14 cellular contexts compared by ENCODE assay signal in the genomic region with DNA sequence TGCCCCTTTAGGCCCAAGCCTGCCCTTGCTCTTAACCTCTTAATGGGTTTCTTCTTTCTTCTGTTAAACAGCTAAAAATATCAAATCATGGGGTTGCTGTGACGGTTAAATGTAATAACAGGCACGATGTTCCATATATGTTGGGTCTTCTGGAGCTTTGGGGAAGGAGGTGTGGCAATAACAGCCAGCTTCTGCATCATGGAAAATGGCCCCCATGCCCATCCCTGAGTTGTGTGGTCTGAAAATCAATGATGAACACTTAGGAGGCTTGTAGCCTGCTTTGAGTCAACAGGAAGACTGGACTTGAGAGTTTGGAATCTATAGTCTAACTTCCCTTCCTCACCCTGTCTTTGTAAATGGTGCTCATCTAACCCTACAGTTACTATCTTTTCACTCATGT. TPM values are rescaled to one million over a fixed set of nuclear protein-coding genes. Genes with fewer than 3 reads are reported as not detected.
A peak's percentile ranks its signal among the peaks of the same experiment; 100 is the strongest.
DNase-seq lines count a peak whose midpoint lies in the region; ATAC-seq and TF ChIP-seq lines count a peak whose summit lies in the region.
"Had no signal": no experiment of that assay in that cellular context is flagged by ENCODE, and none has a peak within 500 bp of the region (broad histone marks: within the 10 kb centered on the region; RNA-seq: fewer than 3 reads in every experiment).

No MANE protein-coding gene starts in this region.

- H3K4me3 Mint-ChIP-seq in activated CD4-positive, alpha-beta T cell treated with anti-CD3 and anti-CD28 coated beads, Interleukin-2, amount 10 ng/mL, durations not matched to agents 24 days and 14 days, result peak overlapping the region; percentile 37
- H3K4me3 Mint-ChIP-seq in brain, result peak overlapping the region in 1 of 5 experiments; percentile 39

- no peaks in the 10 kb centered on the region for H3K27me3 Mint-ChIP-seq in activated CD4-positive, alpha-beta T cell treated with anti-CD3 and anti-CD28 coated beads, Interleukin-2, amount 10 ng/mL, durations not matched to agents 24 days and 14 days
- H3K27me3 Mint-ChIP-seq in brain, result no peaks in the 10 kb centered on the region

- H3K9me3 Mint-ChIP-seq in activated CD4-positive, alpha-beta T cell treated with anti-CD3 and anti-CD28 coated beads, Interleukin-2, amount 10 ng/mL, durations not matched to agents 24 days and 14 days, result peaks cover 4% of the 10 kb centered on the region
- no peaks in the 10 kb centered on the region for H3K9me3 Mint-ChIP-seq in brain

- H3K4me1 ChIP-seq in gastrocnemius medialis, result peaks cover 65 to 74% of the 10 kb centered on the region in 2 donors

- peak overlapping the region; percentile 79 to 98 (median 90) for H3K27ac ChIP-seq in gastrocnemius medialis

- H3K27ac Mint-ChIP-seq in activated CD4-positive, alpha-beta T cell treated with anti-CD3 and anti-CD28 coated beads, Interleukin-2, amount 10 ng/mL, durations not matched to agents 24 days and 14 days, result peak overlapping the region; percentile 95
- H3K27ac Mint-ChIP-seq in brain, result peak overlapping the region in 3 of 5 experiments; percentile 68 to 81 (median 72)

- in situ Hi-C loops in gastrocnemius medialis (cut with MboI; ENCODE audit: low sequenced_read_pairs in 4 of 4), result no loop called here

- no peak overlapping the region for H3K4me3 ChIP-seq in gastrocnemius medialis
- H3K4me3 ChIP-seq: esophagus squamous epithelium, tibial nerve had no signal

- H3K9me3 ChIP-seq in gastrocnemius medialis, result no peaks in the 10 kb centered on the region
- H3K9me3 ChIP-seq: esophagus squamous epithelium, tibial nerve had no signal

- intact Hi-C loops in activated CD4-positive, alpha-beta T cell treated with anti-CD3 and anti-CD28 coated beads, Interleukin-2, amount 10 ng/mL, durations not matched to agents 24 days and 14 days (cut with micrococcal nuclease), result no loop called here
- intact Hi-C loops in gastrocnemius medialis (cut with DNase I; ENCODE audit: low total_unique reads), result no loop called here

- TF ChIP-seq CTCF in brain (conservative IDR thresholded peaks at IDR 0.05) (no peak), gastrocnemius medialis (IDR thresholded peaks at IDR 0.05 in 4 of 5, conservative IDR thresholded peaks at IDR 0.05 in 1 of 5) (no peak)

- TF ChIP-seq POLR2A in gastrocnemius medialis (IDR thresholded peaks at IDR 0.05), result no peak

- ATAC-seq in gastrocnemius medialis, result no peak
- ATAC-seq: HCT116, right cardiac atrium had no signal

- H3K27me3 ChIP-seq in gastrocnemius medialis, result no peaks in the 10 kb centered on the region
- H3K27me3 ChIP-seq: esophagus squamous epithelium, tibial nerve had no signal

- peaks cover 93% of the 10 kb centered on the region for H3K4me1 Mint-ChIP-seq in activated CD4-positive, alpha-beta T cell treated with anti-CD3 and anti-CD28 coated beads, Interleukin-2, amount 10 ng/mL, durations not matched to agents 24 days and 14 days
- peaks cover 57% of the 10 kb centered on the region for H3K4me1 Mint-ChIP-seq in brain

- no peak for DNase-seq in activated CD4-positive, alpha-beta T cell treated with anti-CD3 and anti-CD28 coated beads, Interleukin-2, amount 10 ng/mL, durations not matched to agents 24 days and 14 days
- no peak for DNase-seq in activated CD4-positive, alpha-beta T cell treated with anti-CD3 and anti-CD28 coated beads for 4 hours
- DNase-seq in NOMO-1 treated with DMSO at 0.1 percent for 48 hours (lab: John Stamatoyannopoulos, UW; ENCODE audit: unreplicated experiment) (peak; percentile 60), gastrocnemius medialis (no peak), LoVo (ENCODE audit: low spot score) (no peak), dedifferentiated amniotic fluid mesenchymal stem cell (ENCODE audit: extremely low spot score) (no peak), HK-2 (ENCODE audit: unreplicated experiment) (no peak)
- DNase-seq: activated CD8-positive, alpha-beta memory T cell treated with anti-CD3 and anti-CD28 coated beads, Interleukin-2, amount 50 U/mL, for 4 hours; NCI-H2029 treated with DMSO at 0.1 percent for 48 hours had no signal

- peaks cover 51% of the 10 kb centered on the region for H3K36me3 Mint-ChIP-seq in activated CD4-positive, alpha-beta T cell treated with anti-CD3 and anti-CD28 coated beads, Interleukin-2, amount 10 ng/mL, durations not matched to agents 24 days and 14 days (ENCODE audit: low read depth)
- no peaks in the 10 kb centered on the region for H3K36me3 Mint-ChIP-seq in brain

- no peaks in the 10 kb centered on the region for H3K36me3 ChIP-seq in gastrocnemius medialis

RNA-seq across cellular contexts. Expression of a gene that starts 27.3 kb away (rescaled TPM):
- 59.9 and 61.6 TPM in 2 replicates for total RNA-seq in activated CD4-positive, alpha-beta T cell treated with anti-CD3 and anti-CD28 coated beads, Interleukin-2, amount 10 ng/mL, durations not matched to agents 24 days and 14 days
- polyA plus RNA-seq in brain (ENCODE audit: insufficient read depth, low read depth, low replicate concordance), result 7.8 TPM
- total RNA-seq in gastrocnemius medialis, result 10 to 100 TPM; 15.9 to 61.7 (median 26.3) TPM
